In the genomic region with DNA sequence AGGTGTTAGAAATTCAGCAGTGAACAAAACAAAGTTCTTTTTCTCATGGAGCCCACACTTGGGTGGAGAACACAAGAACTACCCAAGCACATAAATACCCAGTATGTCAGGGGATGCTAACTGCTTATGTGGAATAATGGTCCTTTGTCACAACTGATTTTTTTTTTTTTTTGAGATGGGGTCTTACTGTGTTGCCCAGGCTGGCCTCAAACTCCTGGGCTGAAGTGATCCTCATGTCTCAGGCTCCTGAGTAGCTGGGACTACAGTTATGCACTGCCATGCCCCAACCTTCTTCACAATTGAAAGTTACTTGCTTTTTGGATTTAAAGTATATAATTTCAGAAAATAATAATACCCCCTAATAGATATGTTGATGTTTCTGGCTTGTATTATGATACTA, we compare ENCODE assay signal across 26 cellular contexts.
"Had no signal": no experiment of that assay in that cellular context is flagged by ENCODE, and none has a peak within 500 bp of the region (broad histone marks: within the 10 kb centered on the region; RNA-seq: fewer than 3 reads in every experiment).

No MANE protein-coding gene starts in this region.

- H3K27ac ChIP-seq: Peyer's patch, RWPE1, SJCRH30, VCaP had no signal

- H3K4me1 Mint-ChIP-seq: activated CD4-positive, alpha-beta T cell treated with anti-CD3 and anti-CD28 coated beads for 36 hours; activated naive CD4-positive, alpha-beta T cell treated with anti-CD3 and anti-CD28 coated beads, Interleukin-2, amount 10 ng/mL, durations not matched to agents 7 days and 5 days had no signal

- ATAC-seq: activated CD4-positive, alpha-beta T cell treated with anti-CD3 and anti-CD28 coated beads for 36 hours; activated CD8-positive, alpha-beta T cell treated with anti-CD3 and anti-CD28 coated beads for 36 hours; activated T-cell treated with anti-CD3 and anti-CD28 coated beads, Interleukin-2, amount 50 U/mL, for 72 hours had no signal

- H3K27ac Mint-ChIP-seq: activated CD4-positive, alpha-beta T cell treated with anti-CD3 and anti-CD28 coated beads for 36 hours; activated CD8-positive, alpha-beta T cell treated with anti-CD3 and anti-CD28 coated beads for 36 hours; activated naive CD4-positive, alpha-beta T cell treated with anti-CD3 and anti-CD28 coated beads, Interleukin-2, amount 10 ng/mL, durations not matched to agents 7 days and 5 days; activated naive CD8-positive, alpha-beta T cell treated with anti-CD3 and anti-CD28 coated beads for 36 hours; activated T-cell treated with anti-CD3 and anti-CD28 coated beads, Interleukin-2, amount 50 U/mL, for 72 hours; activated T-helper 2 cell treated with anti-CD3 and anti-CD28 coated beads, Interferon-gamma antibody, Interleukin-2, Interleukin-4, amounts not matched to agents 10 μg/mL and 5 μg/mL and 100 μg/mL, durations not matched to agents 14 hours and 24 hours and 36 hours had no signal

- H3K27me3 ChIP-seq: Peyer's patch, SJCRH30 had no signal

- DNase-seq: activated CD4-positive, alpha-beta T cell treated with anti-CD3 and anti-CD28 coated beads for 36 hours; activated CD4-positive, alpha-beta T cell treated with anti-CD3 and anti-CD28 coated beads, Interleukin-2, amount 50 U/mL, for 1 hour; activated CD8-positive, alpha-beta memory T cell treated with anti-CD3 and anti-CD28 coated beads, Interleukin-2, amount 50 U/mL, for 4 hours; activated CD8-positive, alpha-beta T cell treated with anti-CD3 and anti-CD28 coated beads for 36 hours; activated gamma-delta T cell treated with Interleukin-2 at 50 U/mL for 16 hours; activated naive CD4-positive, alpha-beta T cell treated with anti-CD3 and anti-CD28 coated beads, Interleukin-2, amount 10 ng/mL, durations not matched to agents 7 days and 5 days; activated naive CD8-positive, alpha-beta T cell treated with anti-CD3 and anti-CD28 coated beads for 36 hours; activated T-cell treated with anti-CD3 and anti-CD28 coated beads, Interleukin-2, amount 50 U/mL, for 72 hours; anterior cingulate cortex; caudate nucleus; KG1; MV-4-11; NCI-H1092 treated with DMSO at 0.1 percent for 48 hours; NCI-H1417 treated with DMSO at 0.1 percent for 48 hours; NCI-H1694 treated with DMSO at 0.1 percent for 48 hours; NCI-H2081; NCI-H446; NCI-H524; Peyer's patch; Right ventricle myocardium superior; SJCRH30; SK-N-SH; T-helper 1 cell had no signal

- H3K36me3 Mint-ChIP-seq: activated naive CD4-positive, alpha-beta T cell treated with anti-CD3 and anti-CD28 coated beads, Interleukin-2, amount 10 ng/mL, durations not matched to agents 7 days and 5 days; activated naive CD8-positive, alpha-beta T cell treated with anti-CD3 and anti-CD28 coated beads for 36 hours had no signal

- H3K4me3 Mint-ChIP-seq: activated CD4-positive, alpha-beta T cell treated with anti-CD3 and anti-CD28 coated beads for 36 hours; activated CD8-positive, alpha-beta T cell treated with anti-CD3 and anti-CD28 coated beads for 36 hours; activated naive CD4-positive, alpha-beta T cell treated with anti-CD3 and anti-CD28 coated beads, Interleukin-2, amount 10 ng/mL, durations not matched to agents 7 days and 5 days; activated naive CD8-positive, alpha-beta T cell treated with anti-CD3 and anti-CD28 coated beads for 36 hours; activated T-cell treated with anti-CD3 and anti-CD28 coated beads, Interleukin-2, amount 50 U/mL, for 72 hours had no signal

- H3K9me3 Mint-ChIP-seq: activated CD8-positive, alpha-beta T cell treated with anti-CD3 and anti-CD28 coated beads for 36 hours; activated naive CD4-positive, alpha-beta T cell treated with anti-CD3 and anti-CD28 coated beads, Interleukin-2, amount 10 ng/mL, durations not matched to agents 7 days and 5 days; activated naive CD8-positive, alpha-beta T cell treated with anti-CD3 and anti-CD28 coated beads for 36 hours; activated T-cell treated with anti-CD3 and anti-CD28 coated beads, Interleukin-2, amount 50 U/mL, for 72 hours; activated T-helper 2 cell treated with anti-CD3 and anti-CD28 coated beads, Interferon-gamma antibody, Interleukin-2, Interleukin-4, amounts not matched to agents 10 μg/mL and 5 μg/mL and 100 μg/mL, durations not matched to agents 14 hours and 24 hours and 36 hours had no signal

- H3K4me3 ChIP-seq: Peyer's patch, SJCRH30 had no signal

- H3K9me3 ChIP-seq: Peyer's patch, SJCRH30, SK-N-SH had no signal

- H3K4me2 ChIP-seq: SK-N-SH had no signal

- H3K4me1 ChIP-seq: SJCRH30 had no signal

- H3K9ac ChIP-seq: SK-N-SH had no signal
